ENCODE assay signal across 21 cellular contexts in the genomic region with DNA sequence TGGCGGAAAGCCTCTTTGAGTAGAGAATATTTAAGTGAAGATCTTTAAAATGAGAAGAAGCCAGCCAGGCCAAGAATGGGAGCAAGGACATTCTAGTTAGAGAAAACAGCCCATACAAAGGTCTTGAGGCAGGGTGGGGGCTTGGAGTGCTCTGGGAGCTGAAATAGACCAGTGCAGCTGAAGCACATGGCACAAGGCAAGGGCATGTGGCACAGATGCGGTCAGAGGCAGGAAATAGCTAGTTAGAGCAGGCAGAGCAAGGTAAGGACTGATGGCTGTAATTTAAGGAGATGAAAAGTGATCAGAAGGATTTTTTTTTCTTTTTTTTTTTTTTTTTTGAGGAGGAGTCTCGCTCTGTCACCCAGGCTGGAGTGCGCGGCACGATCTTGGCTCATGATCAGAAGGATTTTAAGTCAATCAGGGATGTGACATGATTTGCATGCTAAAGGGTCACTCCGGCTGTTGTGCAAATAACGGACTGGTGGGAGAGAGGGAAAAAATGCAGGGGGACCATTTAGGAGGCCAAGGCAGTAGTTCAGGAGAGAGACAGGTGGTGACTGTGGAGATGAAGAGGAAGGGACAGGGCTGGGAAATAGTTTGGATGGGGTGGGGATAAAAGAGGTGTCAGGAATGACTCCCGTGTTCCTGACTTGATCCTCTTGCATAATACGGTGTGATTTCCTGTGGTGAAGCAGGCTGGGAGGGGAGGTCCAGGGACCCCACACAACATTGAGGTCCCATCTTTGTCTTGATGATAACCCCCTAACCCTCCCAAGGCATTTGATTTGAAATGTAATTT.
DNase-seq lines count a peak whose midpoint lies in the region; ATAC-seq, FAIRE-seq and TF ChIP-seq lines count a peak whose summit lies in the region.
"Had no signal": no experiment of that assay in that cellular context is flagged by ENCODE, and none has a peak within 500 bp of the region (broad histone marks: within the 10 kb centered on the region; RNA-seq: fewer than 3 reads in every experiment).

No MANE protein-coding gene starts in this region.

- no peak for TF ChIP-seq RAD21 in GM12878 (IDR thresholded peaks at IDR 0.05; ENCODE audit: insufficient read depth, low read depth, low read length)

- H3F3A ChIP-seq in Loucy (ENCODE audit: low read depth) = no peaks in the 10 kb centered on the region

- H3K36me3 ChIP-seq in Loucy (ENCODE audit: insufficient read depth, low read length) (no peaks in the 10 kb centered on the region), GM12878 (ENCODE audit: control insufficient read depth in 2 of 2, insufficient read depth in 2 of 2, low read length in 1 of 2) (no peaks in the 10 kb centered on the region), thymus (ENCODE audit: control insufficient read depth, insufficient read depth) (no peaks in the 10 kb centered on the region)
- H3K36me3 ChIP-seq: esophagus squamous epithelium had no signal

- no peaks in the 10 kb centered on the region for H3K9me3 Mint-ChIP-seq in activated naive CD8-positive, alpha-beta T cell treated with anti-CD3 and anti-CD28 coated beads, Interleukin-2, amount 10 ng/mL, durations not matched to agents 7 days and 5 days
- no peaks in the 10 kb centered on the region for H3K9me3 Mint-ChIP-seq in activated naive CD8-positive, alpha-beta T cell treated with anti-CD3 and anti-CD28 coated beads, Interleukin-2, amount 50 U/mL, for 24 hours
- H3K9me3 Mint-ChIP-seq: central memory CD8-positive, alpha-beta T cell had no signal

- no TSS peak for BruUV-seq in GM12878 (replicated peaks; lab: Mats Ljungman, UMichigan)

- no peaks in the 10 kb centered on the region for H3K9me3 ChIP-seq in Loucy (ENCODE audit: insufficient read depth, low read depth, low read length)
- H3K9me3 ChIP-seq in GM12878 (replicated peaks; ENCODE audit: control insufficient read depth, insufficient read depth, low read length) = no peaks in the 10 kb centered on the region
- H3K9me3 ChIP-seq in thymus (ENCODE audit: control insufficient read depth) = no peaks in the 10 kb centered on the region
- H3K9me3 ChIP-seq: esophagus squamous epithelium had no signal

- H3K27ac ChIP-seq in GM12878 (ENCODE audit: control insufficient read depth, insufficient read depth) (no peak overlapping the region), thymus (ENCODE audit: low read depth) (peak overlapping the region; percentile 22)
- H3K27ac ChIP-seq: esophagus squamous epithelium, SK-N-MC had no signal

- H3K4me2 ChIP-seq in Loucy (ENCODE audit: low read depth, low read length, poor library complexity, severe bottlenecking) (peak overlapping the region; percentile 60), GM12878 (ENCODE audit: control insufficient read depth, insufficient read depth) (no peak overlapping the region)

- H3K4me3 ChIP-seq in Loucy (ENCODE audit: low read length, poor library complexity, severe bottlenecking) = peak overlapping the region; percentile 58
- H3K4me3 ChIP-seq in GM12878 = no peak overlapping the region
- no peak overlapping the region for H3K4me3 ChIP-seq in thymus (ENCODE audit: low read length)
- H3K4me3 ChIP-seq: esophagus squamous epithelium, SK-N-MC had no signal

- no peaks in the 10 kb centered on the region for H3K9me2 ChIP-seq in Loucy (replicated peaks; ENCODE audit: low read depth, low read length)

- peak; percentile 78 for ATAC-seq in activated naive CD8-positive, alpha-beta T cell treated with anti-CD3 and anti-CD28 coated beads, Interleukin-2, amount 10 ng/mL, durations not matched to agents 7 days and 5 days (ENCODE audit: low read depth)
- no peak for ATAC-seq in activated naive CD8-positive, alpha-beta T cell treated with anti-CD3 and anti-CD28 coated beads, Interleukin-2, amount 50 U/mL, for 24 hours
- ATAC-seq in GM12878 (peak; percentile 53), HG03095 (IDR thresholded peaks at IDR 0.05; ENCODE audit: unreplicated experiment) (no peak)
- ATAC-seq: HCT116, left ventricle myocardium superior, right cardiac atrium had no signal

- H2AFZ ChIP-seq in Loucy (ENCODE audit: low read length) (0 out of 2 replicates have a peak overlapping the region, but pooled peaks have one; percentile 39), GM12878 (ENCODE audit: control insufficient read depth, low read depth, low read length) (no peak overlapping the region)

- TF ChIP-seq EP300 in GM12878 (IDR thresholded peaks at IDR 0.05; ENCODE audit: borderline replicate concordance in 1 of 2, control insufficient read depth in 1 of 2, low read depth in 2 of 2, low read length in 2 of 2) = no peak

- SMC1A ChIA-PET in GM12878 (lab: Charles Lee; ENCODE audit: uncharacterized antibody, unreplicated experiment) = interaction anchor here (1.4 kb wide), 1 partner anchor 12 kb away, joined by 3 read pairs; no protein-coding TSS in a partner anchor

- POLR2A ChIA-PET in activated naive CD8-positive, alpha-beta T cell treated with anti-CD3 and anti-CD28 coated beads, Interleukin-2, amount 10 ng/mL, durations not matched to agents 7 days and 5 days (lab: Charles Lee) = no interaction called here
- POLR2A ChIA-PET in GM12878 (lab: Charles Lee) = no interaction called here

- no peak overlapping the region for H3K27ac Mint-ChIP-seq in activated naive CD8-positive, alpha-beta T cell treated with anti-CD3 and anti-CD28 coated beads, Interleukin-2, amount 10 ng/mL, durations not matched to agents 7 days and 5 days
- no peak overlapping the region for H3K27ac Mint-ChIP-seq in activated naive CD8-positive, alpha-beta T cell treated with anti-CD3 and anti-CD28 coated beads, Interleukin-2, amount 50 U/mL, for 24 hours

- H4K20me1 ChIP-seq in Loucy (ENCODE audit: insufficient read depth, low read length, poor library complexity, severe bottlenecking) (no peaks in the 10 kb centered on the region), GM12878 (ENCODE audit: control insufficient read depth, insufficient read depth) (no peaks in the 10 kb centered on the region)

- CTCF ChIA-PET in GM12878 (lab: Yijun Ruan, JAX) = no interaction called here

- WGBS in GM12878 (ENCODE audit: insufficient coverage, insufficient replicate concordance, low lambda C conversion rate, missing lambda C conversion rate) = 64% methylated on average over 9 of the region's 10 CpGs
- 46% methylated on average over 10 of the region's 10 CpGs for WGBS in thymus

- H3K36me3 Mint-ChIP-seq in activated naive CD8-positive, alpha-beta T cell treated with anti-CD3 and anti-CD28 coated beads, Interleukin-2, amount 10 ng/mL, durations not matched to agents 7 days and 5 days = no peaks in the 10 kb centered on the region
- H3K36me3 Mint-ChIP-seq in activated naive CD8-positive, alpha-beta T cell treated with anti-CD3 and anti-CD28 coated beads, Interleukin-2, amount 50 U/mL, for 24 hours (ENCODE audit: low read depth) = no peaks in the 10 kb centered on the region

- H3K4me3 Mint-ChIP-seq in activated naive CD8-positive, alpha-beta T cell treated with anti-CD3 and anti-CD28 coated beads, Interleukin-2, amount 10 ng/mL, durations not matched to agents 7 days and 5 days = no peak overlapping the region
- H3K4me3 Mint-ChIP-seq in activated naive CD8-positive, alpha-beta T cell treated with anti-CD3 and anti-CD28 coated beads, Interleukin-2, amount 50 U/mL, for 24 hours = no peak overlapping the region
- H3K4me3 Mint-ChIP-seq: central memory CD8-positive, alpha-beta T cell had no signal

- in situ Hi-C loops in GM12878 (cut with MboI) = no loop called here

- TF ChIP-seq POLR2A in GM12878 (IDR thresholded peaks at IDR 0.05; ENCODE audit: low read depth, low read length) = no peak

- intact Hi-C loops in GM12878 (cut with micrococcal nuclease; ENCODE audit: unreplicated experiment) = no loop called here

- FAIRE-seq in GM12878 (lab: Jason Lieb, UNC) = no peak
- FAIRE-seq: RCC 7860, urothelium cell line had no signal

- DNase-seq in activated naive CD8-positive, alpha-beta T cell treated with anti-CD3 and anti-CD28 coated beads, Interleukin-2, amount 10 ng/mL, durations not matched to agents 7 days and 5 days = no peak
- DNase-seq in activated naive CD8-positive, alpha-beta T cell treated with anti-CD3 and anti-CD28 coated beads, Interleukin-2, amount 50 U/mL, for 24 hours = no peak
- DNase-seq in GM12878 (ENCODE audit: low read depth, low spot score) (no peak), NCI-H2196 treated with DMSO at 0.1 percent for 48 hours (lab: John Stamatoyannopoulos, UW; ENCODE audit: unreplicated experiment) (no peak)
- DNase-seq: activated T-cell treated with anti-CD3 and anti-CD28 coated beads, Interleukin-2, amount 50 U/mL, for 48 hours; amygdala; Calu3; effector CD4-positive, alpha-beta T cell; esophagus squamous epithelium; KG1; left ventricle myocardium superior; NCI-H1105 treated with DMSO at 0.1 percent for 48 hours; right cardiac atrium had no signal

- TF ChIP-seq CTCF in Loucy (conservative IDR thresholded peaks at IDR 0.05; ENCODE audit: low read length) = no peak
- no peak for TF ChIP-seq CTCF in GM12878 (IDR thresholded peaks at IDR 0.05 in 2 of 3, conservative IDR thresholded peaks at IDR 0.05 in 1 of 3; ENCODE audit: control insufficient read depth in 2 of 3, extremely low read depth in 1 of 3, insufficient read depth in 1 of 3, low read depth in 3 of 3, low read length in 3 of 3)

- H3K4me1 Mint-ChIP-seq in activated naive CD8-positive, alpha-beta T cell treated with anti-CD3 and anti-CD28 coated beads, Interleukin-2, amount 10 ng/mL, durations not matched to agents 7 days and 5 days = peaks cover 14% of the 10 kb centered on the region
- H3K4me1 Mint-ChIP-seq in activated naive CD8-positive, alpha-beta T cell treated with anti-CD3 and anti-CD28 coated beads, Interleukin-2, amount 50 U/mL, for 24 hours = peaks cover 20% of the 10 kb centered on the region
- H3K4me1 Mint-ChIP-seq: central memory CD8-positive, alpha-beta T cell had no signal

- H3K27me3 Mint-ChIP-seq in activated naive CD8-positive, alpha-beta T cell treated with anti-CD3 and anti-CD28 coated beads, Interleukin-2, amount 10 ng/mL, durations not matched to agents 7 days and 5 days = peaks cover 2% of the 10 kb centered on the region
- H3K27me3 Mint-ChIP-seq in activated naive CD8-positive, alpha-beta T cell treated with anti-CD3 and anti-CD28 coated beads, Interleukin-2, amount 50 U/mL, for 24 hours = peaks cover 7% of the 10 kb centered on the region

- H3K79me2 ChIP-seq in Loucy (ENCODE audit: insufficient read depth, low read length) = no peaks in the 10 kb centered on the region
- no peaks in the 10 kb centered on the region for H3K79me2 ChIP-seq in GM12878 (ENCODE audit: control insufficient read depth, insufficient read depth, low read length)

- peak overlapping the region; percentile 32 for H3K9ac ChIP-seq in Loucy (ENCODE audit: low read depth, low read length, poor library complexity, severe bottlenecking)
- H3K9ac ChIP-seq in GM12878 (ENCODE audit: control insufficient read depth, insufficient read depth, low read length) = no peak overlapping the region

- H3K4me1 ChIP-seq in Loucy (ENCODE audit: insufficient read depth, low read length, poor library complexity, severe bottlenecking) = peaks cover 28% of the 10 kb centered on the region
- H3K4me1 ChIP-seq in GM12878 (ENCODE audit: control insufficient read depth, insufficient read depth, low read length) = no peaks in the 10 kb centered on the region
- H3K4me1 ChIP-seq in thymus (ENCODE audit: control insufficient read depth, insufficient read depth, low read length) = peaks cover 22% of the 10 kb centered on the region
- H3K4me1 ChIP-seq: esophagus squamous epithelium had no signal

- H3K27me3 ChIP-seq in Loucy (ENCODE audit: insufficient read depth, low read length, poor library complexity, severe bottlenecking) (no peaks in the 10 kb centered on the region), GM12878 (replicated peaks in 1 of 2; ENCODE audit: control insufficient read depth in 2 of 2, insufficient read depth in 2 of 2, low read length in 1 of 2) (no peaks in the 10 kb centered on the region), thymus (ENCODE audit: control insufficient read depth, insufficient read depth) (no peaks in the 10 kb centered on the region)
- H3K27me3 ChIP-seq: esophagus squamous epithelium had no signal

- RAD21 ChIA-PET in GM12878 (lab: Charles Lee; ENCODE audit: unreplicated experiment) = interaction anchor here (1.0 kb wide), 2 partner anchors 36 to 607 kb away, joined by 3 read pairs; no protein-coding TSS in a partner anchor

Comparison
In these comparisons a context has a peak if more than half of its experiments do, and no peak if none do; other contexts are left out.
1. ATAC-seq: peak in activated naive CD8-positive, alpha-beta T cell treated with anti-CD3 and anti-CD28 coated beads, Interleukin-2, amount 10 ng/mL, durations not matched to agents 7 days and 5 days (single experiment) and GM12878 (single experiment); none in activated naive CD8-positive, alpha-beta T cell treated with anti-CD3 and anti-CD28 coated beads, Interleukin-2, amount 50 U/mL, for 24 hours (single experiment) and HG03095 (single experiment).